26 cellular contexts compared by ENCODE assay signal in the genomic region with DNA sequence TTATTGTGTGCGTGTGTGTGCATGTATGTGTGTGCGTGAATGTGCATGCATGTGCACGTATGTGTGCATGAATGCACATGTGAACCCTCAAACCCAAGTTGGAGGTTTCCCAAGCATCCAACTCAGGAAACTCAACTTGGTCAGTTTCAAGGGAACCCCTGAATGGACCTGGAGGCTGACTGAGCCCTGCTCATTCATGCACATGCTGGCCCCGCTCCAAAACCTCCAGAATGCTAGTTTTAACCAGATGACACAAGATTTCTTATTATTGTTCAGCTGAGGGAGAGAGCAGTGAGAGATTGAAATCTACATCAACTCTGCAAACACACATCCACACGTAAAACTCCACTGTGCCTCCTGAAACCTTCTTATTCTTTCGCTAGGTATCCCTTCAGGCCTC.
DNase-seq lines count a peak whose midpoint lies in the region; ATAC-seq and TF ChIP-seq lines count a peak whose summit lies in the region.
"Had no signal": no experiment of that assay in that cellular context is flagged by ENCODE, and none has a peak within 500 bp of the region (broad histone marks: within the 10 kb centered on the region; RNA-seq: fewer than 3 reads in every experiment).

No MANE protein-coding gene starts in this region.

- H3K27ac ChIP-seq in right cardiac atrium (ENCODE audit: low read length) = no peak overlapping the region
- H3K27ac ChIP-seq: heart right ventricle, parathyroid adenoma, stomach, upper lobe of left lung, VCaP had no signal

- H3K27me3 ChIP-seq in right cardiac atrium (ENCODE audit: control insufficient read depth, insufficient read depth) = no peaks in the 10 kb centered on the region
- H3K27me3 ChIP-seq: heart right ventricle, stomach, upper lobe of left lung had no signal

- ATAC-seq in GM21825 (IDR thresholded peaks at IDR 0.05; ENCODE audit: unreplicated experiment) (no peak), esophagus mucosa (no peak), right cardiac atrium (no peak)
- no peak for ATAC-seq in stimulated activated naive B cell treated with anti-CD40 and anti-IgM and Interleukin-4, amounts not matched to agents 10 μg/mL and 1 μg/mL and 100 μg/mL, for 72 hours (replicated peaks)
- ATAC-seq: HCT116, heart right ventricle, PC-3 had no signal

- no peaks in the 10 kb centered on the region for H3K9me3 ChIP-seq in right cardiac atrium (ENCODE audit: control insufficient read depth, low read length)
- H3K9me3 ChIP-seq: heart right ventricle, stomach, upper lobe of left lung had no signal

- H3K27me3 Mint-ChIP-seq in nephron (ENCODE audit: low read depth) = peaks cover 15% of the 10 kb centered on the region
- H3K27me3 Mint-ChIP-seq in stimulated activated naive B cell treated with anti-CD40 and anti-IgM and Interleukin-4, amounts not matched to agents 10 μg/mL and 1 μg/mL and 100 μg/mL, for 72 hours = no peaks in the 10 kb centered on the region
- H3K27me3 Mint-ChIP-seq: memory B cell, naive B cell had no signal

- TF ChIP-seq CTCF in nephron (IDR thresholded peaks at IDR 0.05; ENCODE audit: unreplicated experiment in 3 of 3) = no peak

- H3K27ac Mint-ChIP-seq in nephron = peak overlapping the region in 2 of 3 experiments; percentile 45 to 56
- no peak overlapping the region for H3K27ac Mint-ChIP-seq in stimulated activated naive B cell treated with anti-CD40 and anti-IgM and Interleukin-4, amounts not matched to agents 10 μg/mL and 1 μg/mL and 100 μg/mL, for 72 hours
- H3K27ac Mint-ChIP-seq: memory B cell; T-helper 1 cell treated with Interleukin-12 subunit alpha and Interleukin-12 subunit beta and Interleukin-4 antibody, amounts not matched to agents 30 μg/mL and 1 μg/mL, for 36 hours had no signal

- in situ Hi-C loops in G401 (cut with HindIII; ENCODE audit: low sequenced_read_pairs) = no loop called here

- WGBS in right cardiac atrium = 92% methylated on average over 6 of the region's 6 CpGs

- H3K4me1 ChIP-seq in right cardiac atrium (ENCODE audit: control insufficient read depth, insufficient read depth, low read length) = no peaks in the 10 kb centered on the region
- H3K4me1 ChIP-seq: parathyroid adenoma, upper lobe of left lung had no signal

- H3K9me3 Mint-ChIP-seq in nephron = no peaks in the 10 kb centered on the region
- no peaks in the 10 kb centered on the region for H3K9me3 Mint-ChIP-seq in stimulated activated naive B cell treated with anti-CD40 and anti-IgM and Interleukin-4, amounts not matched to agents 10 μg/mL and 1 μg/mL and 100 μg/mL, for 72 hours
- H3K9me3 Mint-ChIP-seq: memory B cell; naive B cell; T-helper 1 cell treated with Interleukin-12 subunit alpha and Interleukin-12 subunit beta and Interleukin-4 antibody, amounts not matched to agents 30 μg/mL and 1 μg/mL, for 36 hours had no signal

- intact Hi-C loops in right cardiac atrium (cut with DNase I) = no loop called here

- no peak overlapping the region for H3K4me3 Mint-ChIP-seq in nephron
- no peak overlapping the region for H3K4me3 Mint-ChIP-seq in stimulated activated naive B cell treated with anti-CD40 and anti-IgM and Interleukin-4, amounts not matched to agents 10 μg/mL and 1 μg/mL and 100 μg/mL, for 72 hours
- H3K4me3 Mint-ChIP-seq: memory B cell; naive B cell; T-helper 1 cell treated with Interleukin-12 subunit alpha and Interleukin-12 subunit beta and Interleukin-4 antibody, amounts not matched to agents 30 μg/mL and 1 μg/mL, for 36 hours had no signal

- H3K4me3 ChIP-seq in right cardiac atrium (ENCODE audit: low read length) = no peak overlapping the region
- H3K4me3 ChIP-seq: heart right ventricle, stomach, upper lobe of left lung had no signal

- H3K4me1 Mint-ChIP-seq in nephron = peaks cover 14% of the 10 kb centered on the region
- no peaks in the 10 kb centered on the region for H3K4me1 Mint-ChIP-seq in stimulated activated naive B cell treated with anti-CD40 and anti-IgM and Interleukin-4, amounts not matched to agents 10 μg/mL and 1 μg/mL and 100 μg/mL, for 72 hours
- H3K4me1 Mint-ChIP-seq: memory B cell, naive B cell had no signal

- no peaks in the 10 kb centered on the region for H3K36me3 Mint-ChIP-seq in nephron (ENCODE audit: low read depth)
- H3K36me3 Mint-ChIP-seq in stimulated activated naive B cell treated with anti-CD40 and anti-IgM and Interleukin-4, amounts not matched to agents 10 μg/mL and 1 μg/mL and 100 μg/mL, for 72 hours = peaks cover 8 to 22% of the 10 kb centered on the region in 2 donors

- DNase-seq in G401 (ENCODE audit: low spot score) (peak; percentile 77), NCI-H446 (lab: John Stamatoyannopoulos, UW) (peak; percentile 78 to 90), cerebellar cortex (ENCODE audit: low spot score) (peak; percentile 75), right cardiac atrium (no peak)
- no peak for DNase-seq in stimulated activated naive B cell treated with anti-CD40 and anti-IgM and Interleukin-4, amounts not matched to agents 10 μg/mL and 1 μg/mL and 100 μg/mL, for 72 hours
- DNase-seq: activated CD8-positive, alpha-beta memory T cell treated with anti-CD3 and anti-CD28 coated beads, Interleukin-2, amount 50 U/mL, for 48 hours; activated effector memory CD4-positive, alpha-beta T cell treated with anti-CD3 and anti-CD28 coated beads, Interleukin-2, amount 50 U/mL, for 16 hours; Calu3; central memory CD4-positive, alpha-beta T cell; effector CD4-positive, alpha-beta T cell; heart right ventricle; KG1; naive B cell; NCI-H1048; PC-3; SIG-M5; stomach; upper lobe of left lung had no signal

Comparison
In these comparisons a context has a peak if more than half of its experiments do, and no peak if none do; other contexts are left out.
1. DNase-seq: peak in G401 (single experiment), NCI-H446 (2 of 2) and cerebellar cortex (single experiment); none in stimulated activated naive B cell treated with anti-CD40 and anti-IgM and Interleukin-4, amounts not matched to agents 10 μg/mL and 1 μg/mL and 100 μg/mL, for 72 hours (single experiment) and right cardiac atrium (0 of 3).